Comparison of ENCODE assay signal across 8 cellular contexts in genomic region chr4:82891728-82892466, GRCh38. TPM values are rescaled to one million over a fixed set of nuclear protein-coding genes. Genes with fewer than 3 reads are reported as not detected.
A peak's percentile ranks its signal among the peaks of the same experiment; 100 is the strongest.
DNase-seq lines count a peak whose midpoint lies in the region; ATAC-seq and TF ChIP-seq lines count a peak whose summit lies in the region.

No MANE protein-coding gene starts in this region.

- no peak overlapping the region for H3K14ac ChIP-seq in neuronal stem cell (ENCODE audit: low read length)

- no peak overlapping the region for H2BK120ac ChIP-seq in neuronal stem cell (ENCODE audit: low read depth, low read length)

- no peaks in the 10 kb centered on the region for H3K27me3 ChIP-seq in Panc1 (ENCODE audit: control insufficient read depth, insufficient read depth, low read length)
- H3K27me3 ChIP-seq in endodermal cell (ENCODE audit: control insufficient read depth, insufficient read depth, low read length, poor library complexity, severe bottlenecking) = no peaks in the 10 kb centered on the region
- no peaks in the 10 kb centered on the region for H3K27me3 ChIP-seq in neuronal stem cell (ENCODE audit: control insufficient read depth in 3 of 3, insufficient read depth in 3 of 3, low read depth in 1 of 3, low read length in 3 of 3)

- intact Hi-C loops in Panc1 (cut with micrococcal nuclease; ENCODE audit: unreplicated experiment) = loop anchor here (10.0 kb wide), 1 partner anchor 663 kb away; no protein-coding TSS in a partner anchor

- H3K4me1 ChIP-seq in Panc1 (ENCODE audit: control insufficient read depth, insufficient read depth, low read length) (peaks cover 20% of the 10 kb centered on the region), endodermal cell (ENCODE audit: control insufficient read depth, insufficient read depth, low read length) (peaks cover 15% of the 10 kb centered on the region), neuronal stem cell (ENCODE audit: control insufficient read depth in 2 of 2, insufficient read depth in 1 of 2, low read depth in 1 of 2, low read length in 2 of 2) (peaks cover 0 to 2% of the 10 kb centered on the region in 2 donors)

- no TSS peak for BruUV-seq in Panc1 (replicated peaks; lab: Mats Ljungman, UMichigan)

- H4K91ac ChIP-seq in neuronal stem cell (ENCODE audit: low read depth, low read length, poor library complexity) = no peak overlapping the region

- no peaks in the 10 kb centered on the region for H3K27me3 Mint-ChIP-seq in activated T-cell treated with anti-CD3 and anti-CD28 coated beads, Interleukin-2, amount 50 U/mL, for 4 hours (ENCODE audit: low read depth)
- no peaks in the 10 kb centered on the region for H3K27me3 Mint-ChIP-seq in endodermal cell (ENCODE audit: insufficient read depth)

- no peak overlapping the region for H2BK15ac ChIP-seq in neuronal stem cell (ENCODE audit: low read length)

- H3K9me3 ChIP-seq in Panc1 (ENCODE audit: control insufficient read depth, insufficient read depth, low read depth, low read length) = no peaks in the 10 kb centered on the region
- H3K9me3 ChIP-seq in endodermal cell (ENCODE audit: control insufficient read depth, low read length) = no peaks in the 10 kb centered on the region
- no peaks in the 10 kb centered on the region for H3K9me3 ChIP-seq in neuronal stem cell (replicated peaks in 1 of 2; ENCODE audit: control insufficient read depth in 2 of 2, insufficient read depth in 1 of 2, low read depth in 1 of 2, low read length in 2 of 2)

- no peak overlapping the region for H2BK5ac ChIP-seq in neuronal stem cell (ENCODE audit: low read length)

- WGBS in endodermal cell (ENCODE audit: insufficient coverage in 1 of 2, insufficient read length in 1 of 2), 2 experiments = 31 to 63% methylated on average over 4 to 7 of the region's 7 CpGs
- no CpG with 5 or more reads among the region's 7 CpGs for WGBS in neuronal stem cell (ENCODE audit: extremely low coverage in 2 of 2, insufficient read length in 2 of 2, insufficient replicate concordance in 1 of 2), 2 donors

- no peak overlapping the region for H3K23ac ChIP-seq in neuronal stem cell (ENCODE audit: low read depth, low read length, poor library complexity)

- in situ Hi-C loops in Panc1 (cut with HindIII; ENCODE audit: low pct_unique_long_range_greater_than_20kb, low sequenced_read_pairs) = no loop called here

- H3K4me3 Mint-ChIP-seq in activated T-cell treated with anti-CD3 and anti-CD28 coated beads, Interleukin-2, amount 50 U/mL, for 4 hours = peak overlapping the region; percentile 90
- peak overlapping the region; percentile 92 for H3K4me3 Mint-ChIP-seq in endodermal cell

- no peak overlapping the region for H4K8ac ChIP-seq in neuronal stem cell (ENCODE audit: low read depth, low read length)

- no peak for ATAC-seq in activated T-cell treated with anti-CD3 and anti-CD28 coated beads, Interleukin-2, amount 50 U/mL, for 4 hours
- ATAC-seq in Panc1 (no peak; the same call in 1 of the 2 replicates), GM18868 (IDR thresholded peaks at IDR 0.05; ENCODE audit: unreplicated experiment) (no peak), HG03108 (IDR thresholded peaks at IDR 0.05; ENCODE audit: unreplicated experiment) (no peak)

- peak overlapping the region; percentile 93 for H2AFZ ChIP-seq in neuronal stem cell (ENCODE audit: low read length)

- H3K27ac ChIP-seq in Panc1 (ENCODE audit: low read length) (peak overlapping the region; percentile 93), endodermal cell (ENCODE audit: low read depth, low read length) (peak overlapping the region; percentile 94), neuronal stem cell (replicated peaks; ENCODE audit: low read length) (peak overlapping the region; percentile 95)

- no peak for TF ChIP-seq CTCF in Panc1 (IDR thresholded peaks at IDR 0.05)
- no peak for TF ChIP-seq CTCF in endodermal cell (conservative IDR thresholded peaks at IDR 0.05)

- H3K27ac Mint-ChIP-seq in endodermal cell = peak overlapping the region; percentile 97

- CTCF ChIA-PET in Panc1 (lab: Charles Lee) = no interaction called here

- H3K4ac ChIP-seq in neuronal stem cell (ENCODE audit: low read length) = no peak overlapping the region

- H3K9ac ChIP-seq in endodermal cell (ENCODE audit: extremely low read depth, low read length, poor library complexity, severe bottlenecking) (peak overlapping the region; percentile 100), neuronal stem cell (ENCODE audit: low read depth, low read length, poor library complexity) (no peak overlapping the region)

- no peaks in the 10 kb centered on the region for H3K9me3 Mint-ChIP-seq in activated T-cell treated with anti-CD3 and anti-CD28 coated beads, Interleukin-2, amount 50 U/mL, for 4 hours
- H3K9me3 Mint-ChIP-seq in endodermal cell = no peaks in the 10 kb centered on the region

- POLR2A ChIA-PET in Panc1 (lab: Charles Lee) = interaction anchor here (0.6 kb wide), 1 partner anchor 156 kb away, joined by 4 read pairs; no protein-coding TSS in a partner anchor

- peak overlapping the region; percentile 87 to 90 for H3K4me3 ChIP-seq in Panc1 (ENCODE audit: low read depth in 2 of 2, low read length in 2 of 2)
- H3K4me3 ChIP-seq in endodermal cell (ENCODE audit: low read length) = peak overlapping the region; percentile 98
- H3K4me3 ChIP-seq in neuronal stem cell (ENCODE audit: low read length in 2 of 2) = peak overlapping the region; percentile 73 to 78

- peaks cover 27% of the 10 kb centered on the region for H3K4me1 Mint-ChIP-seq in activated T-cell treated with anti-CD3 and anti-CD28 coated beads, Interleukin-2, amount 50 U/mL, for 4 hours (ENCODE audit: low read depth)
- peaks cover 50% of the 10 kb centered on the region for H3K4me1 Mint-ChIP-seq in endodermal cell

- H3K36me3 ChIP-seq in Panc1 (ENCODE audit: control insufficient read depth, insufficient read depth, low read length) = peaks cover 13% of the 10 kb centered on the region
- H3K36me3 ChIP-seq in endodermal cell (ENCODE audit: control insufficient read depth, insufficient read depth, low read length) = peaks cover 43% of the 10 kb centered on the region
- peaks cover 11 to 55% of the 10 kb centered on the region in 2 donors for H3K36me3 ChIP-seq in neuronal stem cell (replicated peaks in 1 of 2; ENCODE audit: control insufficient read depth in 2 of 2, insufficient read depth in 2 of 2, low read length in 2 of 2)

- no peaks in the 10 kb centered on the region for H3K79me1 ChIP-seq in neuronal stem cell (ENCODE audit: low read depth, low read length)

- peak overlapping the region; percentile 72 for H3K4me2 ChIP-seq in neuronal stem cell (ENCODE audit: insufficient read depth, low read length, poor library complexity, severe bottlenecking)

- no peak for DNase-seq in activated T-cell treated with anti-CD3 and anti-CD28 coated beads, Interleukin-2, amount 50 U/mL, for 4 hours
- DNase-seq in activated T-cell treated with anti-CD3 and anti-CD28 coated beads for 4 hours = no peak
- no peak for DNase-seq in Panc1 (ENCODE audit: low read depth, low spot score)
- DNase-seq in endodermal cell = no peak
- DNase-seq in neuronal stem cell (ENCODE audit: low spot score) = no peak
- DNase-seq in NCI-H2171 (lab: John Stamatoyannopoulos, UW) = no peak

- H2BK12ac ChIP-seq in neuronal stem cell (ENCODE audit: low read length) = no peak overlapping the region

- no peak overlapping the region for H3K18ac ChIP-seq in neuronal stem cell (ENCODE audit: low read length)

- H3K36me3 Mint-ChIP-seq in activated T-cell treated with anti-CD3 and anti-CD28 coated beads, Interleukin-2, amount 50 U/mL, for 4 hours (ENCODE audit: insufficient read depth) = peaks cover 18% of the 10 kb centered on the region
- H3K36me3 Mint-ChIP-seq in endodermal cell (ENCODE audit: low read depth) = peaks cover 33% of the 10 kb centered on the region

- H2AK5ac ChIP-seq in neuronal stem cell (ENCODE audit: low read depth, low read length) = no peak overlapping the region

RNA-seq across cellular contexts. Expression of gene SEC31A, which starts 0.9 kb away (rescaled TPM):
- 100 to 1,000 TPM; 114 to 124 (median 123) TPM for total RNA-seq in activated T-cell treated with anti-CD3 and anti-CD28 coated beads, Interleukin-2, amount 50 U/mL, for 4 hours
- total RNA-seq in Panc1 (2021; ENCODE audit: unreplicated experiment) (107 TPM), endodermal cell (100 to 1,000 TPM; 166 to 182 TPM)
- 73.9 TPM for polyA plus RNA-seq in Panc1 (2012; ENCODE audit: insufficient read length)
- polyA plus RNA-seq in endodermal cell (2013, experiment 1 of 2) = 157 TPM
- polyA plus RNA-seq in endodermal cell (2013, experiment 2 of 2) = 149 TPM
- 105 TPM for polyA plus RNA-seq in neuronal stem cell (2013, experiment 1 of 2)
- polyA plus RNA-seq in neuronal stem cell (2013, experiment 2 of 2) = 107 TPM

RNA-seq across cellular contexts. Expression of gene THAP9, which starts 8.6 kb away (rescaled TPM):
- total RNA-seq in activated T-cell treated with anti-CD3 and anti-CD28 coated beads, Interleukin-2, amount 50 U/mL, for 4 hours = 1 to 10 TPM in 2 of 3 donors, under 1 TPM in 1; 0.87 to 2.4 (median 1.0) TPM
- 3.0 TPM for total RNA-seq in Panc1 (2021; ENCODE audit: unreplicated experiment)
- polyA plus RNA-seq in Panc1 (2012; ENCODE audit: insufficient read length) = 0.90 TPM
- total RNA-seq in endodermal cell = 10 to 100 TPM; 14.4 to 22.3 TPM
- polyA plus RNA-seq in endodermal cell (2013, experiment 1 of 2) = 14.4 TPM
- 15.7 TPM for polyA plus RNA-seq in endodermal cell (2013, experiment 2 of 2)
- polyA plus RNA-seq in neuronal stem cell (2013, experiment 1 of 2) = 11.1 TPM
- polyA plus RNA-seq in neuronal stem cell (2013, experiment 2 of 2) = 11.5 TPM
